8 cellular contexts compared by ENCODE assay signal in the genomic region with DNA sequence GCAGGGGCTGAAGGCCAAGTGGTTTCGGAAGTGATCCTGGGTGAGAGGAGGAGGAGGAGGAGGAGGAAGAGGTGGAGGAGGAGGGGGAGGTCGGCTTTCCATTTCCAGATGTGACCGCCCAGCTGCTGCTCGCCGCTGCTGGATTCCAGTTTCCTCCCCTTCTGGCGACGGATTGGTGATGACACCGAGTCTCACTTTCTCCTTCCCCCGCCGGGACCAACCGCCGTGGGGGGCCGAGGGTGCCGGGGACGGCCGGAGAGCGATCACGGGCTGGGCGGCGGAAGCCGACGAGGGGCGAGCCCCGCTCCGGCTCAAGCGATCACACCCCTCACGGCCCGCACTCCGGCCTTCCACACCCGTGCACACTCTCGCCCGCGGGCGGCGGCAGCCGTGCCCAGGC. TPM values are rescaled to one million over a fixed set of nuclear protein-coding genes. Genes with fewer than 3 reads are reported as not detected.
DNase-seq lines count a peak whose midpoint lies in the region; ATAC-seq and TF ChIP-seq lines count a peak whose summit lies in the region.
"Not testable (repeated sequence)": the region's sequence is repeated elsewhere in the genome, so short reads cannot be mapped to it uniquely, and the experiment has no call there.

No MANE protein-coding gene starts in this region.

- peak overlapping the region; percentile 81 for H3K4me3 Mint-ChIP-seq in activated B cell treated with CpG ODN at 0.5 μM for 24 hours

- intact Hi-C loops in activated B cell treated with CpG ODN at 0.5 μM for 24 hours (cut with micrococcal nuclease); ascending aorta (cut with DNase I); lower lobe of right lung (cut with DNase I); uterus (cut with DNase I; ENCODE audit: low total_unique reads): not testable (repeated sequence)

- H3K9ac ChIP-seq in skeletal muscle satellite cell (ENCODE audit: low read depth, low read length), result peak overlapping the region; percentile 66

- not testable (repeated sequence) for H3K9me3 Mint-ChIP-seq in activated B cell treated with CpG ODN at 0.5 μM for 24 hours

- not testable (repeated sequence) for H3K36me3 ChIP-seq in ascending aorta; lower lobe of right lung; skeletal muscle satellite cell (ENCODE audit: insufficient read depth, low read length); uterus

- H3K4me1 ChIP-seq in ascending aorta; lower lobe of right lung; skeletal muscle satellite cell (ENCODE audit: control insufficient read depth, insufficient read depth, low read length); uterus: not testable (repeated sequence)

- not testable (repeated sequence) for H3K27me3 Mint-ChIP-seq in activated B cell treated with CpG ODN at 0.5 μM for 24 hours

- H3K4me3 ChIP-seq in GM12875 (ENCODE audit: low read depth, low read length) (peak overlapping the region; percentile 61), ascending aorta (peak overlapping the region; percentile 62 to 73), fibroblast of pulmonary artery (replicated peaks; ENCODE audit: low read depth, low read length) (peak overlapping the region; percentile 52), lower lobe of right lung (peak overlapping the region; percentile 50), skeletal muscle satellite cell (ENCODE audit: low read length) (peak overlapping the region; percentile 75), uterus (peak overlapping the region; percentile 39 to 56)

- DNase-seq in NCI-H69 (lab: John Stamatoyannopoulos, UW) (peak; percentile 30), activated B cell treated with CpG ODN at 0.5 μM for 24 hours (peak; percentile 63), ascending aorta (ENCODE audit: low spot score in 2 of 2) (peak in 1 of 2 donors; percentile 81), fibroblast of pulmonary artery (ENCODE audit: low read depth) (peak; percentile 3), lower lobe of right lung (peak; percentile 78), uterus (peak; percentile 16 to 51)

- H3K27ac Mint-ChIP-seq in activated B cell treated with CpG ODN at 0.5 μM for 24 hours, result peak overlapping the region; percentile 86

- not testable (repeated sequence) for H3K27me3 ChIP-seq in ascending aorta; lower lobe of right lung (ENCODE audit: low read depth); skeletal muscle satellite cell (ENCODE audit: control insufficient read depth, insufficient read depth, low read length); uterus

- POLR2A ChIA-PET in activated B cell treated with CpG ODN at 0.5 μM for 24 hours (lab: Charles Lee), result interaction anchor here (0.9 kb wide), 1 partner anchor 65 kb away, joined by 4 read pairs; no protein-coding TSS in a partner anchor

- not testable (repeated sequence) for H3K4me1 Mint-ChIP-seq in activated B cell treated with CpG ODN at 0.5 μM for 24 hours

- not testable (repeated sequence) for H3K36me3 Mint-ChIP-seq in activated B cell treated with CpG ODN at 0.5 μM for 24 hours (ENCODE audit: low read depth)

- H3K27ac ChIP-seq in ascending aorta (peak overlapping the region; percentile 63 to 81), lower lobe of right lung (peak overlapping the region; percentile 68), uterus (peak overlapping the region in 1 of 2 donors; percentile 43)

- H3K4me2 ChIP-seq in skeletal muscle satellite cell (ENCODE audit: low read length), result peak overlapping the region; percentile 77

- ATAC-seq in activated B cell treated with CpG ODN at 0.5 μM for 24 hours (ENCODE audit: low read depth); lower lobe of right lung: not testable (repeated sequence)

- TF ChIP-seq CTCF in GM12875 (IDR thresholded peaks at IDR 0.05; ENCODE audit: borderline replicate concordance, insufficient read depth, low read depth, low read length); activated B cell treated with CpG ODN at 0.5 μM for 24 hours (IDR thresholded peaks at IDR 0.05); ascending aorta (IDR thresholded peaks at IDR 0.05); fibroblast of pulmonary artery (IDR thresholded peaks at IDR 0.05; ENCODE audit: low read length, missing control alignments); lower lobe of right lung (IDR thresholded peaks at IDR 0.05); uterus (IDR thresholded peaks at IDR 0.05): not testable (repeated sequence)

- CTCF ChIA-PET in activated B cell treated with CpG ODN at 0.5 μM for 24 hours (lab: Charles Lee), result not testable (repeated sequence)

- not testable (repeated sequence) for TF ChIP-seq POLR2A in uterus (IDR thresholded peaks at IDR 0.05)

- H3K9me3 ChIP-seq in ascending aorta; lower lobe of right lung; skeletal muscle satellite cell (replicated peaks; ENCODE audit: low read length); uterus: not testable (repeated sequence)

RNA-seq across cellular contexts. Expression of a gene that starts 26.1 kb away (rescaled TPM):
- not detected in 2 replicates for total RNA-seq in activated B cell treated with CpG ODN at 0.5 μM for 24 hours
- total RNA-seq in ascending aorta, result not detected
- total RNA-seq in lower lobe of right lung, result not detected
- total RNA-seq in skeletal muscle satellite cell (2012; rRNA removed), result not detected in 2 replicates
- not detected for total RNA-seq in uterus
